8 cellular contexts compared by ENCODE assay signal in the genomic region with DNA sequence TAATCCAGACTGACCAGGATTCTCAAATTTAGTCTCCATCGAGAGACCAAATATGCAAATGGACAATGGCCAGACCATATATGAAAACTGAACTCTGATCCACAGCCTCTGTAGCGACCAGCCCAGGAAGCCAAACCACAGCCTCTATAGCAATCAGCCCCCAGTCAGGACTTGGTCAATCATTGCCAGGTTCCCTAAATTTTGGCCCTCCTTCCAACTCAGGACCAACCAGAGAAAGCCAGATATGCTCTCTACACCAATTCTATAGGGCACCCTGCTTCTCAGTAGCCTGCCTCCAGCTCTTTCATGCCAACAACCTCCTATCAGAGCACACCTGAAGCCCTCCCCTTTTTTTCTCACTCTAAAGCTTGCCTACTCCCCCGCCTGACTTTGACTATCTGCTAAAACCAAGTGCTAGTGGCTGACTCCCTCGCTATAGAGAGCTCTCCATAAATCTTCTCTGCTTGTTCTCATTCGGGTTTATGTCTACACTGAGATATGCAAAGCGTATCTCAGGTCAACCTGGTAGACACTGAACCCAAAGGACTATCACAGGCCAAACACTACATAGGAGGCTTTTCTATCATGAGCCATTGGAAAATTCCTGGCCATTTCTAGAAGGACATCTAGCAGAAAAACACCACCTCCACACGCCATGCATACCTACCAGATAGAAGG.
A peak's percentile ranks its signal among the peaks of the same experiment; 100 is the strongest.
DNase-seq lines count a peak whose midpoint lies in the region; ATAC-seq and TF ChIP-seq lines count a peak whose summit lies in the region.

No MANE protein-coding gene starts in this region.

- peak overlapping the region; percentile 23 for H3K27ac ChIP-seq in hepatocyte

- H3K4me2 ChIP-seq in hepatocyte: no peak overlapping the region

- peak overlapping the region; percentile 82 to 99 (median 96) for H3K27ac Mint-ChIP-seq in IgD-negative memory B cell

- H3K27me3 Mint-ChIP-seq in IgD-negative memory B cell: no peaks in the 10 kb centered on the region

- DNase-seq in hepatocyte (ENCODE audit: low spot score) (no peak), NCI-H345 treated with DMSO at 0.1 percent for 48 hours (lab: John Stamatoyannopoulos, UW; ENCODE audit: unreplicated experiment) (no peak), medulla oblongata (ENCODE audit: extremely low spot score) (no peak), NCI-H2081 treated with DMSO at 0.1 percent for 48 hours (lab: John Stamatoyannopoulos, UW) (no peak)
- no peak for DNase-seq in stimulated activated CD4-positive, alpha-beta T cell treated with anti-CD3 and anti-CD28 coated beads, Interleukin-4, amount 100 ng/mL, for 1 hour

- no peaks in the 10 kb centered on the region for H3K36me3 ChIP-seq in hepatocyte (replicated peaks; ENCODE audit: insufficient read depth, low read depth)

- H3K36me3 Mint-ChIP-seq in IgD-negative memory B cell: peaks cover 8% of the 10 kb centered on the region

- WGBS in hepatocyte (ENCODE audit: low lambda C conversion rate, missing lambda C conversion rate): 74% methylated on average over 7 of the region's 7 CpGs

- no peaks in the 10 kb centered on the region for H4K20me1 ChIP-seq in hepatocyte (ENCODE audit: insufficient read depth, poor library complexity, severe bottlenecking)

- peaks cover 32% of the 10 kb centered on the region for H3K4me1 ChIP-seq in hepatocyte (ENCODE audit: insufficient read depth)

- no peaks in the 10 kb centered on the region for H3K27me3 ChIP-seq in hepatocyte

- ATAC-seq in GM18505 (IDR thresholded peaks at IDR 0.05; ENCODE audit: unreplicated experiment) (peak; percentile 41), GM21717 (IDR thresholded peaks at IDR 0.05; ENCODE audit: unreplicated experiment) (peak; percentile 55)

- peak overlapping the region; percentile 66 to 87 (median 78) for H3K4me3 Mint-ChIP-seq in IgD-negative memory B cell

- H2AFZ ChIP-seq in hepatocyte: no peak overlapping the region

- no peaks in the 10 kb centered on the region for H3K79me2 ChIP-seq in hepatocyte

- peak; percentile 79 for TF ChIP-seq POLR2A in GM18505 (IDR thresholded peaks at IDR 0.05; ENCODE audit: borderline replicate concordance, extremely low read depth, insufficient read depth, insufficient read length)

- no peaks in the 10 kb centered on the region for H3K9me3 Mint-ChIP-seq in IgD-negative memory B cell

- no peak for TF ChIP-seq CTCF in hepatocyte (IDR thresholded peaks at IDR 0.05; ENCODE audit: poor library complexity)

- H3K4me3 ChIP-seq in hepatocyte: no peak overlapping the region

- no peaks in the 10 kb centered on the region for H3K9me2 ChIP-seq in hepatocyte (replicated peaks; ENCODE audit: insufficient read depth)

- H3K4me1 Mint-ChIP-seq in IgD-negative memory B cell: peaks cover 66 to 76% (median 74%) of the 10 kb centered on the region in 3 donors

- H3K9me3 ChIP-seq in hepatocyte (ENCODE audit: low read depth): no peaks in the 10 kb centered on the region
